In genomic region chr5:73215525-73215890, GRCh38 we compare ENCODE assay signal across 8 cellular contexts. TPM values are rescaled to one million over a fixed set of nuclear protein-coding genes. Genes with fewer than 3 reads are reported as not detected.
DNase-seq lines count a peak whose midpoint lies in the region; ATAC-seq and TF ChIP-seq lines count a peak whose summit lies in the region.

No MANE protein-coding gene starts in this region.

- no peaks in the 10 kb centered on the region for H3K36me3 Mint-ChIP-seq in MCF 10A (ENCODE audit: insufficient read depth, unreplicated experiment)

- TF ChIP-seq CTCF in MCF 10A (IDR thresholded peaks at IDR 0.05; ENCODE audit: unreplicated experiment) (no peak), left lung (IDR thresholded peaks at IDR 0.05) (no peak), body of pancreas (IDR thresholded peaks at IDR 0.05) (no peak)

- H3K36me3 ChIP-seq in HUES64 (ENCODE audit: insufficient read depth, low read length) (no peaks in the 10 kb centered on the region), left lung (no peaks in the 10 kb centered on the region), stomach smooth muscle (ENCODE audit: control insufficient read depth in 2 of 2, insufficient read depth in 2 of 2, low read length in 2 of 2) (no peaks in the 10 kb centered on the region), body of pancreas (replicated peaks in 1 of 2; ENCODE audit: insufficient read depth in 1 of 2, low read depth in 2 of 2) (no peaks in the 10 kb centered on the region)

- BruUV-seq in MCF 10A (replicated peaks; lab: Mats Ljungman, UMichigan): no TSS peak

- ATAC-seq in left lung (peak; percentile 21), body of pancreas (no peak)

- 14% methylated on average over 10 of the region's 10 CpGs for WGBS in HUES64
- WGBS in body of pancreas, 2 donors: 13 to 14% methylated on average over 10 of the region's 10 CpGs

- intact Hi-C loops in MCF 10A (cut with micrococcal nuclease): loop anchor here (1.0 to 10.0 kb wide), 3 partner anchors 81 to 293 kb away; no protein-coding TSS in a partner anchor
- intact Hi-C loops in left lung (cut with DNase I): loop anchor here in 1 of 2 donors (5.0 kb wide), 1 partner anchor 232 kb away; the partner anchor contains the start of gene FOXD1
- intact Hi-C loops in body of pancreas (cut with DNase I): loop anchor here (5.0 kb wide), 1 partner anchor 232 kb away; the partner anchor contains the start of gene FOXD1

- H3K27ac Mint-ChIP-seq in MCF 10A (ENCODE audit: low read depth, unreplicated experiment): no peak overlapping the region

- peaks cover 14% of the 10 kb centered on the region for H3K4me1 Mint-ChIP-seq in MCF 10A (ENCODE audit: insufficient read depth, unreplicated experiment)

- H3K27ac ChIP-seq in HUES64 (ENCODE audit: low read depth, low read length): no peak overlapping the region
- H3K27ac ChIP-seq in left lung: no peak overlapping the region
- no peak overlapping the region for H3K27ac ChIP-seq in stomach smooth muscle (ENCODE audit: low read length)
- H3K27ac ChIP-seq in body of pancreas: no peak overlapping the region

- no peaks in the 10 kb centered on the region for H3K27me3 Mint-ChIP-seq in MCF 10A (ENCODE audit: insufficient read depth, unreplicated experiment)

- H3K4me3 Mint-ChIP-seq in MCF 10A (ENCODE audit: unreplicated experiment): peak overlapping the region; percentile 73

- H3K4me1 ChIP-seq in HUES64 (ENCODE audit: insufficient read depth, low read length) (peaks cover 18% of the 10 kb centered on the region), left lung (peaks cover 0 to 13% of the 10 kb centered on the region in 2 donors), stomach smooth muscle (ENCODE audit: control insufficient read depth, insufficient read depth, low read length) (peaks cover 10% of the 10 kb centered on the region), body of pancreas (peaks cover 13% of the 10 kb centered on the region)

- peak overlapping the region; percentile 85 for H3K9ac ChIP-seq in HUES64 (ENCODE audit: low read depth, low read length)
- H3K9ac ChIP-seq in stomach smooth muscle (ENCODE audit: low read length in 2 of 2): no peak overlapping the region

- H3K9me3 ChIP-seq in HUES64 (ENCODE audit: insufficient read depth, low read depth, low read length): no peaks in the 10 kb centered on the region
- no peaks in the 10 kb centered on the region for H3K9me3 ChIP-seq in left lung
- no peaks in the 10 kb centered on the region for H3K9me3 ChIP-seq in stomach smooth muscle (ENCODE audit: control insufficient read depth in 2 of 2, low read length in 2 of 2)
- no peaks in the 10 kb centered on the region for H3K9me3 ChIP-seq in body of pancreas

- POLR2A ChIA-PET in MCF 10A (lab: Yijun Ruan, JAX): interaction anchor here (1.2 to 6.0 kb wide), 13 partner anchors 27 to 599 kb away, joined by 3 to 60 read pairs (median 11); partner anchors contain the start of genes BTF3 and FOXD1

- CTCF ChIA-PET in MCF 10A (lab: Yijun Ruan, JAX): interaction anchor here (0.6 to 5.3 kb wide), 60 partner anchors 8 to 832 kb away, joined by 3 to 95 read pairs (median 6); partner anchors contain the start of genes ANKRA2, FOXD1 and UTP15

- DNase-seq in MCF 10A (ENCODE audit: unreplicated experiment) (no peak), left lung (no peak), NCI-H2171 (lab: John Stamatoyannopoulos, UW) (no peak), body of pancreas (no peak), NOMO-1 (lab: John Stamatoyannopoulos, UW; ENCODE audit: unreplicated experiment in 2 of 2) (no peak), C1 segment of cervical spinal cord (lab: John Stamatoyannopoulos, UW) (no peak)

- TF ChIP-seq POLR2A in body of pancreas (IDR thresholded peaks at IDR 0.05): no peak

- H3K27me3 ChIP-seq in HUES64 (ENCODE audit: insufficient read depth, low read length) (peaks cover 64% of the 10 kb centered on the region), left lung (peaks cover 62 to 99% of the 10 kb centered on the region in 2 donors), stomach smooth muscle (ENCODE audit: control insufficient read depth in 1 of 2, insufficient read depth in 2 of 2, low read length in 2 of 2) (peaks cover 32 to 48% of the 10 kb centered on the region in 2 donors), body of pancreas (no peaks in the 10 kb centered on the region)

- H3K4me3 ChIP-seq in HUES64 (ENCODE audit: low read length) (peak overlapping the region; percentile 62), left lung (peak overlapping the region in 1 of 2 donors; percentile 29), stomach smooth muscle (ENCODE audit: low read length in 2 of 2) (peak overlapping the region; percentile 55 to 68), body of pancreas (no peak overlapping the region)

- H3K9me3 Mint-ChIP-seq in MCF 10A (ENCODE audit: unreplicated experiment): no peaks in the 10 kb centered on the region

RNA-seq across cellular contexts. Expression of gene TMEM174, which starts 42.5 kb away (rescaled TPM):
- polyA plus RNA-seq in HUES64 (2013, experiment 1 of 2): not detected
- not detected for polyA plus RNA-seq in HUES64 (2013, experiment 2 of 2)
- not detected in 2 replicates for total RNA-seq in MCF 10A (2022)
- total RNA-seq in left lung: not detected
- total RNA-seq in body of pancreas: not detected

Comparison
In these comparisons a context has a peak if more than half of its experiments do, and no peak if none do; other contexts are left out.
1. H3K4me3 ChIP-seq: peak in HUES64 (single experiment) and stomach smooth muscle (2 of 2); none in body of pancreas (0 of 2).